ENCODE assay signal across 10 cellular contexts in the genomic region with DNA sequence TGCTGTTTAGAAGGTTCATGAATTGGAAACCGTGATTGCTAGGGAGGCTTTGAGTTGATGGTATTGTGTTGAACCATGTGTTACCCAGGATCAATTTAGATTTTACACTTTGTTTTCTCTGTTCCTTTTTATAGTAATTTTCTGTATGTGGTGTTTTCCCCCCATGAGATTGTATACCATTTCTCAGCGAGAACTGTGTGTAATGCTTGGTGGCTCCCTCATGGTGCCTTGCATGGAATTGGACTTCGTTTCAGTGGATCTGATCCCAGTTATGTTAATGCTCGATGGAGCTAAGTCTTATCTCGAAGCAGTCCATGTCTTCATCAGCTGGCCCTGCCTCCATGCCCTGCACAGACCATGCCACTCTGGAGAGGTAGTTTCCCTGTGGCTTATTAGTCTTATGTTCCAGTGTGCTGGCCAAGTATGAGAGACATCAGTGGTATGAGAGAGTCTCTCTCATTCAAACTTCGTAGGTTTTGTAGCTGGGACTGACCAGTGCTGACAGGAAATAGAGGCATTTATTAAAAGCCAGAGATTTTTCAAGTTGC. TPM values are rescaled to one million over a fixed set of nuclear protein-coding genes. Genes with fewer than 3 reads are reported as not detected.
A peak's percentile ranks its signal among the peaks of the same experiment; 100 is the strongest.
DNase-seq lines count a peak whose midpoint lies in the region; ATAC-seq, FAIRE-seq and TF ChIP-seq lines count a peak whose summit lies in the region.
"Had no signal": no experiment of that assay in that cellular context is flagged by ENCODE, and none has a peak within 500 bp of the region (broad histone marks: within the 10 kb centered on the region; RNA-seq: fewer than 3 reads in every experiment).

No MANE protein-coding gene starts in this region.

- dilution Hi-C loops in endothelial cell of umbilical vein (cut with MboI; ENCODE audit: extremely low pct_ligation_motif_present, low sequenced_read_pairs): no loop called here

- H3K9ac ChIP-seq in endothelial cell of umbilical vein (replicated peaks; ENCODE audit: extremely low read depth, insufficient read depth, low read length): no peak overlapping the region
- H3K9ac ChIP-seq: neural progenitor cell had no signal

- peaks cover 38% of the 10 kb centered on the region for H3K4me1 ChIP-seq in endothelial cell of umbilical vein (ENCODE audit: control insufficient read depth, extremely low read depth, insufficient read depth, low read length)

- no peaks in the 10 kb centered on the region for H3K27me3 ChIP-seq in endothelial cell of umbilical vein (ENCODE audit: control insufficient read depth in 2 of 2, insufficient read depth in 2 of 2, low read length in 2 of 2)
- H3K27me3 ChIP-seq: neural progenitor cell had no signal

- H3K36me3 ChIP-seq in endothelial cell of umbilical vein (ENCODE audit: control insufficient read depth in 2 of 2, extremely low read depth in 1 of 2, insufficient read depth in 2 of 2, low read length in 2 of 2): no peaks in the 10 kb centered on the region
- H3K36me3 ChIP-seq: neural progenitor cell had no signal

- peak; percentile 38 for FAIRE-seq in endothelial cell of umbilical vein (lab: Jason Lieb, UNC)

- peak overlapping the region; percentile 59 for H3K4me2 ChIP-seq in endothelial cell of umbilical vein (ENCODE audit: insufficient read depth, low read length)
- H3K4me2 ChIP-seq: neural progenitor cell had no signal

- no peak for DNase-seq in activated T-cell treated with anti-CD3 and anti-CD28 coated beads, Interleukin-2, amount 50 U/mL, for 4 hours
- no peak for DNase-seq in activated T-cell treated with anti-CD3 and anti-CD28 coated beads, Interleukin-2, amount 50 U/mL, for 24 hours
- DNase-seq in endothelial cell of umbilical vein (ENCODE audit: low read depth, low spot score) (peak; percentile 50), SKM-1 treated with dmso at 0.1 percent for 144 hours (lab: John Stamatoyannopoulos, UW; ENCODE audit: unreplicated experiment) (no peak)
- DNase-seq in stimulated activated naive B cell treated with anti-CD40 and anti-IgM and Interleukin-4, amounts not matched to agents 10 μg/mL and 1 μg/mL and 100 μg/mL, for 72 hours: no peak
- DNase-seq in NK-92 treated with Interleukin-12 subunit alpha and Interleukin-12 subunit beta, amount 100 ng/mL, for 24 hours (lab: John Stamatoyannopoulos, UW): no peak
- DNase-seq: PC-3 had no signal

- H3K9me1 ChIP-seq in endothelial cell of umbilical vein (replicated peaks; ENCODE audit: control insufficient read depth, extremely low read depth, insufficient read depth, low read length): no peaks in the 10 kb centered on the region

- H3K79me2 ChIP-seq in endothelial cell of umbilical vein (ENCODE audit: control insufficient read depth, insufficient read depth, low read length): peaks cover 93% of the 10 kb centered on the region

- peak overlapping the region; percentile 19 for H3K27ac ChIP-seq in endothelial cell of umbilical vein (ENCODE audit: insufficient read depth, low read depth, low read length)
- H3K27ac ChIP-seq: neural progenitor cell had no signal

- peak; percentile 51 to 58 for ATAC-seq in activated T-cell treated with anti-CD3 and anti-CD28 coated beads, Interleukin-2, amount 50 U/mL, for 4 hours
- peak; percentile 56 for ATAC-seq in HG02884 (IDR thresholded peaks at IDR 0.05; ENCODE audit: unreplicated experiment)
- peak; percentile 86 to 87 for ATAC-seq in stimulated activated naive B cell treated with anti-CD40 and anti-IgM and Interleukin-4, amounts not matched to agents 10 μg/mL and 1 μg/mL and 100 μg/mL, for 72 hours (replicated peaks)
- ATAC-seq in HG03460 (IDR thresholded peaks at IDR 0.05; ENCODE audit: unreplicated experiment): no peak
- ATAC-seq: PC-3 had no signal

- TF ChIP-seq POLR2A in endothelial cell of umbilical vein (IDR thresholded peaks at IDR 0.05; ENCODE audit: low read depth, low read length): no peak

- no peak for TF ChIP-seq CTCF in endothelial cell of umbilical vein (IDR thresholded peaks at IDR 0.05; ENCODE audit: extremely low read depth in 1 of 2, insufficient read depth in 1 of 2, low read depth in 1 of 2, low read length in 2 of 2)

- H3K9me3 Mint-ChIP-seq in activated T-cell treated with anti-CD3 and anti-CD28 coated beads, Interleukin-2, amount 50 U/mL, for 4 hours: no peaks in the 10 kb centered on the region
- no peaks in the 10 kb centered on the region for H3K9me3 Mint-ChIP-seq in activated T-cell treated with anti-CD3 and anti-CD28 coated beads, Interleukin-2, amount 50 U/mL, for 24 hours
- no peaks in the 10 kb centered on the region for H3K9me3 Mint-ChIP-seq in stimulated activated naive B cell treated with anti-CD40 and anti-IgM and Interleukin-4, amounts not matched to agents 10 μg/mL and 1 μg/mL and 100 μg/mL, for 72 hours
- H3K9me3 Mint-ChIP-seq: neural progenitor cell had no signal

- H3K36me3 Mint-ChIP-seq in activated T-cell treated with anti-CD3 and anti-CD28 coated beads, Interleukin-2, amount 50 U/mL, for 4 hours (ENCODE audit: insufficient read depth): peaks cover 10% of the 10 kb centered on the region
- peaks cover 23% of the 10 kb centered on the region for H3K36me3 Mint-ChIP-seq in activated T-cell treated with anti-CD3 and anti-CD28 coated beads, Interleukin-2, amount 50 U/mL, for 24 hours (ENCODE audit: low read depth)
- peaks cover 15 to 28% of the 10 kb centered on the region in 2 donors for H3K36me3 Mint-ChIP-seq in stimulated activated naive B cell treated with anti-CD40 and anti-IgM and Interleukin-4, amounts not matched to agents 10 μg/mL and 1 μg/mL and 100 μg/mL, for 72 hours

- no peaks in the 10 kb centered on the region for H4K20me1 ChIP-seq in endothelial cell of umbilical vein (replicated peaks; ENCODE audit: control insufficient read depth, extremely low read depth, insufficient read depth, low read length)

- POLR2A ChIA-PET in endothelial cell of umbilical vein (lab: Charles Lee): interaction anchor here (0.7 to 1.6 kb wide), 2 partner anchors 12 to 15 kb away, joined by 5 to 9 read pairs; no protein-coding TSS in a partner anchor

- H3K4me1 Mint-ChIP-seq in activated T-cell treated with anti-CD3 and anti-CD28 coated beads, Interleukin-2, amount 50 U/mL, for 4 hours (ENCODE audit: low read depth): peaks cover 29% of the 10 kb centered on the region
- peaks cover 43% of the 10 kb centered on the region for H3K4me1 Mint-ChIP-seq in activated T-cell treated with anti-CD3 and anti-CD28 coated beads, Interleukin-2, amount 50 U/mL, for 24 hours (ENCODE audit: low read depth)
- H3K4me1 Mint-ChIP-seq in stimulated activated naive B cell treated with anti-CD40 and anti-IgM and Interleukin-4, amounts not matched to agents 10 μg/mL and 1 μg/mL and 100 μg/mL, for 72 hours: peaks cover 29 to 33% of the 10 kb centered on the region in 2 donors

- H3K4me3 ChIP-seq in endothelial cell of umbilical vein (replicated peaks in 1 of 3; ENCODE audit: insufficient read depth in 1 of 3, low read depth in 1 of 3, low read length in 3 of 3): no peak overlapping the region
- H3K4me3 ChIP-seq: neural progenitor cell had no signal

- H3K27ac Mint-ChIP-seq in activated T-cell treated with anti-CD3 and anti-CD28 coated beads, Interleukin-2, amount 50 U/mL, for 24 hours: no peak overlapping the region
- no peak overlapping the region for H3K27ac Mint-ChIP-seq in stimulated activated naive B cell treated with anti-CD40 and anti-IgM and Interleukin-4, amounts not matched to agents 10 μg/mL and 1 μg/mL and 100 μg/mL, for 72 hours
- H3K27ac Mint-ChIP-seq: neural progenitor cell had no signal

- no TSS peak for BruUV-seq in endothelial cell of umbilical vein (replicated peaks; lab: Mats Ljungman, UMichigan)

- no peak overlapping the region for H2AFZ ChIP-seq in endothelial cell of umbilical vein (ENCODE audit: low read depth, low read length)
- H2AFZ ChIP-seq: neural progenitor cell had no signal

- CTCF ChIA-PET in endothelial cell of umbilical vein (lab: Charles Lee): interaction anchor here (0.7 to 1.3 kb wide), 3 partner anchors 9 to 24 kb away, joined by 3 to 6 read pairs (median 5); no protein-coding TSS in a partner anchor

- H3K4me3 Mint-ChIP-seq in activated T-cell treated with anti-CD3 and anti-CD28 coated beads, Interleukin-2, amount 50 U/mL, for 4 hours: no peak overlapping the region
- no peak overlapping the region for H3K4me3 Mint-ChIP-seq in activated T-cell treated with anti-CD3 and anti-CD28 coated beads, Interleukin-2, amount 50 U/mL, for 24 hours
- peak overlapping the region; percentile 66 to 68 for H3K4me3 Mint-ChIP-seq in stimulated activated naive B cell treated with anti-CD40 and anti-IgM and Interleukin-4, amounts not matched to agents 10 μg/mL and 1 μg/mL and 100 μg/mL, for 72 hours
- H3K4me3 Mint-ChIP-seq: neural progenitor cell had no signal

- no peaks in the 10 kb centered on the region for H3K9me3 ChIP-seq in endothelial cell of umbilical vein (replicated peaks; ENCODE audit: control insufficient read depth, insufficient read depth, low read length)

- no peaks in the 10 kb centered on the region for H3K27me3 Mint-ChIP-seq in activated T-cell treated with anti-CD3 and anti-CD28 coated beads, Interleukin-2, amount 50 U/mL, for 4 hours (ENCODE audit: low read depth)
- no peaks in the 10 kb centered on the region for H3K27me3 Mint-ChIP-seq in activated T-cell treated with anti-CD3 and anti-CD28 coated beads, Interleukin-2, amount 50 U/mL, for 24 hours
- H3K27me3 Mint-ChIP-seq in stimulated activated naive B cell treated with anti-CD40 and anti-IgM and Interleukin-4, amounts not matched to agents 10 μg/mL and 1 μg/mL and 100 μg/mL, for 72 hours: no peaks in the 10 kb centered on the region

- intact Hi-C loops in endothelial cell of umbilical vein (cut with micrococcal nuclease): no loop called here

TF ChIP-seq in endothelial cell of umbilical vein, 7 proteins besides CTCF, POLR2A, EP300 and RAD21 (continues in another document):
- no peak for TF ChIP-seq JUN (IDR thresholded peaks at IDR 0.05; ENCODE audit: borderline replicate concordance, insufficient read depth, insufficient read length, low read depth)
- TF ChIP-seq, protein P1, sequence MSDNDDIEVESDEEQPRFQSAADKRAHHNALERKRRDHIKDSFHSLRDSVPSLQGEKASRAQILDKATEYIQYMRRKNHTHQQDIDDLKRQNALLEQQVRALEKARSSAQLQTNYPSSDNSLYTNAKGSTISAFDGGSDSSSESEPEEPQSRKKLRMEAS (IDR thresholded peaks at IDR 0.05; ENCODE audit: insufficient read depth, insufficient read length): no peak
- no peak for TF ChIP-seq MYC (IDR thresholded peaks at IDR 0.05; ENCODE audit: low read depth, low read length)
- TF ChIP-seq EZH2 (IDR thresholded peaks at IDR 0.05; ENCODE audit: borderline replicate concordance, low read depth, low read length, severe bottlenecking): no peak

RNA-seq across cellular contexts. Expression of a gene that starts 18.7 kb away (rescaled TPM):
- total RNA-seq in activated T-cell treated with anti-CD3 and anti-CD28 coated beads, Interleukin-2, amount 50 U/mL, for 4 hours: 10 to 100 TPM; 72.0 to 87.9 (median 72.3) TPM
- total RNA-seq in endothelial cell of umbilical vein: 57.7 and 64.3 TPM in 2 replicates
- 38.9 and 41.1 TPM in 2 replicates for polyA plus RNA-seq in endothelial cell of umbilical vein
- 46.3 and 46.5 TPM in 2 replicates for polyA plus RNA-seq in endothelial cell of umbilical vein (2011; cell fraction: cytosol; rRNA removed)
- polyA plus RNA-seq in endothelial cell of umbilical vein (2011; cell fraction: nucleus; rRNA removed): 67.9 and 82.7 TPM in 2 replicates
- 54.6 and 69.0 TPM in 2 replicates for polyA plus RNA-seq in endothelial cell of umbilical vein (2012)
- 38.9 and 47.4 TPM in 2 replicates for polyA minus RNA-seq in endothelial cell of umbilical vein
- 14.3 TPM for polyA minus RNA-seq in endothelial cell of umbilical vein (2011; cell fraction: cytosol; rRNA and poly(A)+ RNA removed)
- 40.9 and 46.0 TPM in 2 replicates for polyA minus RNA-seq in endothelial cell of umbilical vein (2011; cell fraction: nucleus; rRNA and poly(A)+ RNA removed)

Comparison
In these comparisons a context has a peak if more than half of its experiments do, and no peak if none do; other contexts are left out.
1. H3K4me3 Mint-ChIP-seq: peak in stimulated activated naive B cell treated with anti-CD40 and anti-IgM and Interleukin-4, amounts not matched to agents 10 μg/mL and 1 μg/mL and 100 μg/mL, for 72 hours (2 of 2); none in activated T-cell treated with anti-CD3 and anti-CD28 coated beads, Interleukin-2, amount 50 U/mL, for 4 hours (single experiment) and activated T-cell treated with anti-CD3 and anti-CD28 coated beads, Interleukin-2, amount 50 U/mL, for 24 hours (single experiment).